In the genomic region with DNA sequence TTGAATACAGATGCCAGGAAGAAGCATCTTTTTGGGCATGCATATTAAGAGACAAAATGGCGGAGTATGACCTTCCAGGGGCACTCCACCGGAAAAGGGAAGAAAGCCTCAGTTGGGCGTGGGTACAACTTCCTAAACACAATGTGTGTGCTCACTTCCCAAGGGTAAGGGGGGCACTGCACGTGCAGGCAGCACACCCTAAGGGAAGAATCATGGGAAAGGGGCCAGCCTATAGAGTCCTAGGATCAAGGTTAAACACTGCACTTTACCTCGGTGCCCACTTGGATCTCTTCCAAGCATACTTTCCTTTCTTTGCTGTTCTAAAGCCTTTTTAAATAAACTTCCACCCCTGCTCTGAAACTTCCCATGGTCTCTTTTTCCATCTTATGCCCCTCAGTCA, we compare ENCODE assay signal across 21 cellular contexts. TPM values are rescaled to one million over a fixed set of nuclear protein-coding genes. Genes with fewer than 3 reads are reported as not detected.
DNase-seq lines count a peak whose midpoint lies in the region; ATAC-seq, FAIRE-seq and TF ChIP-seq lines count a peak whose summit lies in the region.
"Had no signal": no experiment of that assay in that cellular context is flagged by ENCODE, and none has a peak within 500 bp of the region (broad histone marks: within the 10 kb centered on the region; RNA-seq: fewer than 3 reads in every experiment).

No MANE protein-coding gene starts in this region.

- H3K27me3 Mint-ChIP-seq in activated T-helper 17 cell treated with anti-CD3 and anti-CD28 coated beads, Interleukin-2, amount 50 U/mL, for 72 hours, result peaks cover 22% of the 10 kb centered on the region
- H3K27me3 Mint-ChIP-seq in activated T-cell treated with anti-CD3 and anti-CD28 coated beads, Interleukin-2, amount 50 U/mL, for 72 hours (ENCODE audit: low read depth), result no peaks in the 10 kb centered on the region

- no peak overlapping the region for H3K4me2 ChIP-seq in HepG2 (ENCODE audit: low read depth, low read length)
- H3K4me2 ChIP-seq: A549 had no signal

- peak overlapping the region; percentile 46 for H3K27ac Mint-ChIP-seq in activated T-helper 17 cell treated with anti-CD3 and anti-CD28 coated beads, Interleukin-2, amount 50 U/mL, for 72 hours
- no peak overlapping the region for H3K27ac Mint-ChIP-seq in activated T-cell treated with anti-CD3 and anti-CD28 coated beads, Interleukin-2, amount 50 U/mL, for 72 hours
- H3K27ac Mint-ChIP-seq: CD4-positive, alpha-beta T cell; CD8-positive, alpha-beta T cell had no signal

- H2AFZ ChIP-seq in HepG2 (ENCODE audit: low read length), result no peak overlapping the region

- H3K36me3 ChIP-seq in HepG2 (replicated peaks in 1 of 2; ENCODE audit: control insufficient read depth in 1 of 2, insufficient read depth in 2 of 2, low read length in 2 of 2), result no peaks in the 10 kb centered on the region
- no peaks in the 10 kb centered on the region for H3K36me3 ChIP-seq in right lobe of liver
- no peaks in the 10 kb centered on the region for H3K36me3 ChIP-seq in WERI-Rb-1
- H3K36me3 ChIP-seq: BE2C had no signal

- H3K27ac ChIP-seq in HepG2 (ENCODE audit: extremely low read length, insufficient read depth, low read length) (no peak overlapping the region), right lobe of liver (no peak overlapping the region), WERI-Rb-1 (no peak overlapping the region)
- H3K27ac ChIP-seq: 22Rv1; A549; BLaER1 treated with 17β-estradiol and CSF1 and Interleukin-3, amounts not matched to agents 10 nM and 100 nM; C4-2B had no signal

- H3K4me3 Mint-ChIP-seq in activated T-helper 17 cell treated with anti-CD3 and anti-CD28 coated beads, Interleukin-2, amount 50 U/mL, for 72 hours, result no peak overlapping the region
- H3K4me3 Mint-ChIP-seq in activated T-cell treated with anti-CD3 and anti-CD28 coated beads, Interleukin-2, amount 50 U/mL, for 72 hours, result no peak overlapping the region
- H3K4me3 Mint-ChIP-seq: CD4-positive, alpha-beta T cell; CD8-positive, alpha-beta T cell had no signal

- TF ChIP-seq POLR2A in HepG2 (IDR thresholded peaks at IDR 0.05; ENCODE audit: insufficient read depth in 1 of 2, low read depth in 2 of 2, low read length in 2 of 2), result no peak
- TF ChIP-seq POLR2A in right lobe of liver (IDR thresholded peaks at IDR 0.05), result no peak

- intact Hi-C loops in HepG2 (cut with micrococcal nuclease; ENCODE audit: unreplicated experiment), result no loop called here
- intact Hi-C loops in right lobe of liver (cut with DNase I), result no loop called here

- no peak for TF ChIP-seq CTCF in HepG2 (CRISPR knock-in tag; IDR thresholded peaks at IDR 0.05)
- no peak for TF ChIP-seq CTCF in right lobe of liver (IDR thresholded peaks at IDR 0.05)
- no peak for TF ChIP-seq CTCF in WERI-Rb-1 (IDR thresholded peaks at IDR 0.05; ENCODE audit: low read depth, low read length)

- H3K4me1 Mint-ChIP-seq in activated T-helper 17 cell treated with anti-CD3 and anti-CD28 coated beads, Interleukin-2, amount 50 U/mL, for 72 hours, result no peaks in the 10 kb centered on the region
- no peaks in the 10 kb centered on the region for H3K4me1 Mint-ChIP-seq in activated T-cell treated with anti-CD3 and anti-CD28 coated beads, Interleukin-2, amount 50 U/mL, for 72 hours (ENCODE audit: low read depth)

- H3K27me3 ChIP-seq in HepG2 (ENCODE audit: control insufficient read depth in 1 of 2, insufficient read depth in 2 of 2, low read length in 2 of 2) (peaks cover 0 to 8% of the 10 kb centered on the region in 2 experiments; a peak in 2 of 5 replicates), right lobe of liver (no peaks in the 10 kb centered on the region), WERI-Rb-1 (ENCODE audit: insufficient read depth, low read depth, severe bottlenecking) (no peaks in the 10 kb centered on the region)
- H3K27me3 ChIP-seq: BLaER1 treated with 17β-estradiol and CSF1 and Interleukin-3, amounts not matched to agents 10 nM and 100 nM had no signal

- ATAC-seq in HepG2, result peak; percentile 24
- ATAC-seq in right lobe of liver, result no peak
- no peak for ATAC-seq in activated T-helper 17 cell treated with anti-CD3 and anti-CD28 coated beads, Interleukin-2, amount 50 U/mL, for 72 hours (replicated peaks)
- no peak for ATAC-seq in activated T-cell treated with anti-CD3 and anti-CD28 coated beads, Interleukin-2, amount 50 U/mL, for 72 hours (replicated peaks in 1 of 2)
- ATAC-seq: CD8-positive, alpha-beta T cell had no signal

- POLR2A ChIA-PET in HepG2 (lab: Yijun Ruan, JAX), result no interaction called here

- no peaks in the 10 kb centered on the region for H3K36me3 Mint-ChIP-seq in activated T-helper 17 cell treated with anti-CD3 and anti-CD28 coated beads, Interleukin-2, amount 50 U/mL, for 72 hours (ENCODE audit: low read depth)
- H3K36me3 Mint-ChIP-seq in activated T-cell treated with anti-CD3 and anti-CD28 coated beads, Interleukin-2, amount 50 U/mL, for 72 hours (ENCODE audit: insufficient read depth in 2 of 2), result peaks cover 3 to 9% of the 10 kb centered on the region in 2 donors
- H3K36me3 Mint-ChIP-seq: CD8-positive, alpha-beta T cell had no signal

- no peaks in the 10 kb centered on the region for H3K79me2 ChIP-seq in HepG2 (ENCODE audit: insufficient read depth, low read length)

- no TSS peak for BruUV-seq in HepG2 (replicated peaks; lab: Mats Ljungman, UMichigan)

- WGBS in HepG2 (ENCODE audit: low lambda C conversion rate), result 43% methylated on average over 5 of the region's 5 CpGs
- WGBS in right lobe of liver (ENCODE audit: insufficient coverage, low coverage, low lambda C conversion rate, missing lambda C conversion rate), result 47% methylated on average over 3 of the region's 5 CpGs

- no peak overlapping the region for H3K9ac ChIP-seq in HepG2 (ENCODE audit: insufficient read depth, low read depth, low read length)
- H3K9ac ChIP-seq: BLaER1 treated with 17β-estradiol and CSF1 and Interleukin-3, amounts not matched to agents 10 nM and 100 nM had no signal

- H3K4me3 ChIP-seq in HepG2 (replicated peaks in 1 of 3; ENCODE audit: insufficient read depth in 1 of 3, low read depth in 2 of 3, low read length in 3 of 3), result no peak overlapping the region
- H3K4me3 ChIP-seq in right lobe of liver, result no peak overlapping the region
- H3K4me3 ChIP-seq in WERI-Rb-1 (ENCODE audit: low read depth, low read length), result no peak overlapping the region
- H3K4me3 ChIP-seq: A549; BLaER1 treated with 17β-estradiol and CSF1 and Interleukin-3, amounts not matched to agents 10 nM and 100 nM had no signal

- in situ Hi-C loops in HepG2 (cut with HindIII; ENCODE audit: extremely low pct_ligation_motif_present, low pct_unique_long_range_greater_than_20kb), result no loop called here

- TF ChIP-seq EP300 in HepG2 (IDR thresholded peaks at IDR 0.05; ENCODE audit: low read depth in 2 of 2, low read length in 2 of 2) (no peak), HepG2 (CRISPR knock-in tag; IDR thresholded peaks at IDR 0.05; ENCODE audit: borderline replicate concordance) (no peak)

- CTCF ChIA-PET in HepG2 (lab: Yijun Ruan, JAX; ENCODE audit: low intra/inter-chr PET ratio, low total read pairs), result no interaction called here

- peaks cover 9% of the 10 kb centered on the region for H3K4me1 ChIP-seq in HepG2 (ENCODE audit: insufficient read depth, low read length)
- no peaks in the 10 kb centered on the region for H3K4me1 ChIP-seq in right lobe of liver
- H3K4me1 ChIP-seq: A549, BE2C, Caco-2 had no signal

- H4K20me1 ChIP-seq in HepG2 (ENCODE audit: insufficient read depth, low read length), result no peaks in the 10 kb centered on the region
- H4K20me1 ChIP-seq: BLaER1 treated with 17β-estradiol and CSF1 and Interleukin-3, amounts not matched to agents 10 nM and 100 nM had no signal

- peaks cover 8% of the 10 kb centered on the region for H3K9me3 Mint-ChIP-seq in activated T-helper 17 cell treated with anti-CD3 and anti-CD28 coated beads, Interleukin-2, amount 50 U/mL, for 72 hours
- H3K9me3 Mint-ChIP-seq in activated T-cell treated with anti-CD3 and anti-CD28 coated beads, Interleukin-2, amount 50 U/mL, for 72 hours, result peaks cover 4 to 12% of the 10 kb centered on the region in 2 donors
- H3K9me3 Mint-ChIP-seq: CD4-positive, alpha-beta T cell had no signal

- no peak for TF ChIP-seq RAD21 in HepG2 (CRISPR knock-in tag; IDR thresholded peaks at IDR 0.05)

- DNase-seq in HepG2 (ENCODE audit: low spot score) (no peak), right lobe of liver (no peak), WERI-Rb-1 (no peak)
- DNase-seq in activated T-cell treated with anti-CD3 and anti-CD28 coated beads, Interleukin-2, amount 50 U/mL, for 72 hours, result no peak
- DNase-seq: BE2C; Caco-2; Calu3; CD4-positive, alpha-beta T cell; CD8-positive, alpha-beta T cell; DMS79 treated with DMSO at 0.1 percent for 48 hours; GF-D8 had no signal

- H3K9me3 ChIP-seq in HepG2 (ENCODE audit: low read length) (no peaks in the 10 kb centered on the region), right lobe of liver (no peaks in the 10 kb centered on the region), WERI-Rb-1 (ENCODE audit: severe bottlenecking) (no peaks in the 10 kb centered on the region)
- H3K9me3 ChIP-seq: A549, BE2C had no signal

- no peak for FAIRE-seq in HepG2 (lab: Jason Lieb, UNC)
- FAIRE-seq: A549, D721Med, G401.6, GM12891, GM19239 had no signal

RNA-seq across cellular contexts. Expression of a gene that starts 14.8 kb away (rescaled TPM):
- total RNA-seq in HepG2 (2016; rRNA removed; fragmentation: Illumina TruSeq; extraction: Trizol) (not detected in 2 replicates), right lobe of liver (not detected)
- not detected in 2 replicates for total RNA-seq in HepG2 (2016; cell fraction: cytosol; rRNA removed; fragmentation: Illumina TruSeq; extraction: Trizol; ENCODE audit: low read depth)
- total RNA-seq in HepG2 (2016; cell fraction: insoluble cytoplasmic fraction; rRNA removed; fragmentation: Illumina TruSeq; extraction: Trizol), result not detected in 2 replicates
- total RNA-seq in HepG2 (2016; cell fraction: membrane; rRNA removed; fragmentation: Illumina TruSeq; extraction: Trizol), result not detected in 2 replicates
- not detected in 2 replicates for total RNA-seq in HepG2 (2016; cell fraction: nucleus; rRNA removed; fragmentation: Illumina TruSeq; extraction: Trizol)
- not detected in 2 replicates for polyA plus RNA-seq in HepG2 (2011; rRNA removed)
- not detected in 2 replicates for polyA plus RNA-seq in HepG2 (2011; cell fraction: cytosol; rRNA removed)
- not detected in 2 replicates for polyA plus RNA-seq in HepG2 (2011; cell fraction: nucleus; rRNA removed)
- not detected in 2 replicates for polyA plus RNA-seq in HepG2 (2012)
- not detected in 2 replicates for polyA plus RNA-seq in HepG2 (2016; cell fraction: cytosol; fragmentation: Illumina TruSeq; extraction: Trizol; ENCODE audit: low read depth)
- polyA plus RNA-seq in HepG2 (2016; cell fraction: insoluble cytoplasmic fraction; fragmentation: Illumina TruSeq; extraction: Trizol; ENCODE audit: low read depth), result not detected in 2 replicates
- polyA plus RNA-seq in HepG2 (2016; cell fraction: membrane; fragmentation: Illumina TruSeq; extraction: Trizol; ENCODE audit: low read depth), result not detected in 2 replicates
- polyA plus RNA-seq in HepG2 (2016; cell fraction: nucleus; fragmentation: Illumina TruSeq; extraction: Trizol; ENCODE audit: insufficient read depth, low read depth), result not detected in 2 replicates
- polyA minus RNA-seq in HepG2 (2011; rRNA and poly(A)+ RNA removed; ENCODE audit: low replicate concordance), result not detected in 2 replicates
- not detected in 2 replicates for polyA minus RNA-seq in HepG2 (2011; cell fraction: cytosol; rRNA and poly(A)+ RNA removed)
- not detected in 2 replicates for polyA minus RNA-seq in HepG2 (2011; cell fraction: nucleus; rRNA and poly(A)+ RNA removed)
- total RNA-seq in activated T-helper 17 cell treated with anti-CD3 and anti-CD28 coated beads, Interleukin-2, amount 50 U/mL, for 72 hours, result not detected
- total RNA-seq in activated T-cell treated with anti-CD3 and anti-CD28 coated beads, Interleukin-2, amount 50 U/mL, for 72 hours, result not detected
- total RNA-seq: A172; Calu3; CD4-positive, alpha-beta T cell; CD8-positive, alpha-beta T cell had no signal
- polyA plus RNA-seq: A549 had no signal

RNA-seq across cellular contexts. Expression of a gene that starts 31.3 kb away (rescaled TPM):
- total RNA-seq in HepG2 (2016; rRNA removed; fragmentation: Illumina TruSeq; extraction: Trizol), result 16.1 and 22.8 TPM in 2 replicates
- total RNA-seq in HepG2 (2016; cell fraction: cytosol; rRNA removed; fragmentation: Illumina TruSeq; extraction: Trizol; ENCODE audit: low read depth), result 1.9 and 2.6 TPM in 2 replicates
- total RNA-seq in HepG2 (2016; cell fraction: insoluble cytoplasmic fraction; rRNA removed; fragmentation: Illumina TruSeq; extraction: Trizol), result 13.5 and 23.6 TPM in 2 replicates
- total RNA-seq in HepG2 (2016; cell fraction: membrane; rRNA removed; fragmentation: Illumina TruSeq; extraction: Trizol), result 5.5 and 6.1 TPM in 2 replicates
- total RNA-seq in HepG2 (2016; cell fraction: nucleus; rRNA removed; fragmentation: Illumina TruSeq; extraction: Trizol), result 15.3 and 18.4 TPM in 2 replicates
- 47.5 and 48.1 TPM in 2 replicates for polyA plus RNA-seq in HepG2 (2011; rRNA removed)
- 40.5 and 42.2 TPM in 2 replicates for polyA plus RNA-seq in HepG2 (2011; cell fraction: cytosol; rRNA removed)
- 28.4 and 31.8 TPM in 2 replicates for polyA plus RNA-seq in HepG2 (2011; cell fraction: nucleus; rRNA removed)
- polyA plus RNA-seq in HepG2 (2012), result 28.4 and 31.9 TPM in 2 replicates
- 4.3 and 5.4 TPM in 2 replicates for polyA plus RNA-seq in HepG2 (2016; cell fraction: cytosol; fragmentation: Illumina TruSeq; extraction: Trizol; ENCODE audit: low read depth)
- 31.7 and 36.0 TPM in 2 replicates for polyA plus RNA-seq in HepG2 (2016; cell fraction: insoluble cytoplasmic fraction; fragmentation: Illumina TruSeq; extraction: Trizol; ENCODE audit: low read depth)
- 10.4 and 12.8 TPM in 2 replicates for polyA plus RNA-seq in HepG2 (2016; cell fraction: membrane; fragmentation: Illumina TruSeq; extraction: Trizol; ENCODE audit: low read depth)
- polyA plus RNA-seq in HepG2 (2016; cell fraction: nucleus; fragmentation: Illumina TruSeq; extraction: Trizol; ENCODE audit: insufficient read depth, low read depth), result 27.4 and 28.0 TPM in 2 replicates
- polyA minus RNA-seq in HepG2 (2011; rRNA and poly(A)+ RNA removed; ENCODE audit: low replicate concordance), result 45.6 and 63.5 TPM in 2 replicates
- polyA minus RNA-seq in HepG2 (2011; cell fraction: cytosol; rRNA and poly(A)+ RNA removed), result 14.6 and 19.0 TPM in 2 replicates
- 26.9 and 36.6 TPM in 2 replicates for polyA minus RNA-seq in HepG2 (2011; cell fraction: nucleus; rRNA and poly(A)+ RNA removed)
- 10 to 100 TPM; 12.7 to 38.1 (median 18.5) TPM for total RNA-seq in right lobe of liver
- total RNA-seq in activated T-helper 17 cell treated with anti-CD3 and anti-CD28 coated beads, Interleukin-2, amount 50 U/mL, for 72 hours, result 10 to 100 TPM; 11.2 to 31.0 TPM
- 10 to 100 TPM; 18.8 to 21.9 TPM for total RNA-seq in activated T-cell treated with anti-CD3 and anti-CD28 coated beads, Interleukin-2, amount 50 U/mL, for 72 hours

RNA-seq across cellular contexts. Expression of a gene that starts 40.3 kb away (rescaled TPM):
- total RNA-seq in HepG2 (2016; rRNA removed; fragmentation: Illumina TruSeq; extraction: Trizol) (385 and 558 TPM in 2 replicates), right lobe of liver (100 to 1,000 TPM; 107 to 249 (median 133) TPM)
- 148 and 149 TPM in 2 replicates for total RNA-seq in HepG2 (2016; cell fraction: cytosol; rRNA removed; fragmentation: Illumina TruSeq; extraction: Trizol; ENCODE audit: low read depth)
- total RNA-seq in HepG2 (2016; cell fraction: insoluble cytoplasmic fraction; rRNA removed; fragmentation: Illumina TruSeq; extraction: Trizol), result 449 and 577 TPM in 2 replicates
- 133 and 150 TPM in 2 replicates for total RNA-seq in HepG2 (2016; cell fraction: membrane; rRNA removed; fragmentation: Illumina TruSeq; extraction: Trizol)
- total RNA-seq in HepG2 (2016; cell fraction: nucleus; rRNA removed; fragmentation: Illumina TruSeq; extraction: Trizol), result 382 and 439 TPM in 2 replicates
- polyA plus RNA-seq in HepG2 (2011; rRNA removed), result 508 and 626 TPM in 2 replicates
- polyA plus RNA-seq in HepG2 (2011; cell fraction: cytosol; rRNA removed), result 1,110 and 1,232 TPM in 2 replicates
- polyA plus RNA-seq in HepG2 (2011; cell fraction: nucleus; rRNA removed), result 187 and 222 TPM in 2 replicates
- polyA plus RNA-seq in HepG2 (2012), result 327 and 493 TPM in 2 replicates
- polyA plus RNA-seq in HepG2 (2016; cell fraction: cytosol; fragmentation: Illumina TruSeq; extraction: Trizol; ENCODE audit: low read depth), result 141 and 152 TPM in 2 replicates
- polyA plus RNA-seq in HepG2 (2016; cell fraction: insoluble cytoplasmic fraction; fragmentation: Illumina TruSeq; extraction: Trizol; ENCODE audit: low read depth), result 395 and 434 TPM in 2 replicates
- polyA plus RNA-seq in HepG2 (2016; cell fraction: membrane; fragmentation: Illumina TruSeq; extraction: Trizol; ENCODE audit: low read depth), result 122 and 125 TPM in 2 replicates
- polyA plus RNA-seq in HepG2 (2016; cell fraction: nucleus; fragmentation: Illumina TruSeq; extraction: Trizol; ENCODE audit: insufficient read depth, low read depth), result 602 and 624 TPM in 2 replicates
- 261 and 460 TPM in 2 replicates for polyA minus RNA-seq in HepG2 (2011; rRNA and poly(A)+ RNA removed; ENCODE audit: low replicate concordance)
- polyA minus RNA-seq in HepG2 (2011; cell fraction: cytosol; rRNA and poly(A)+ RNA removed), result 132 TPM in 2 replicates
- polyA minus RNA-seq in HepG2 (2011; cell fraction: nucleus; rRNA and poly(A)+ RNA removed), result 79.2 and 94.7 TPM in 2 replicates
- 100 to 1,000 TPM; 218 to 229 TPM for total RNA-seq in activated T-helper 17 cell treated with anti-CD3 and anti-CD28 coated beads, Interleukin-2, amount 50 U/mL, for 72 hours
- total RNA-seq in activated T-cell treated with anti-CD3 and anti-CD28 coated beads, Interleukin-2, amount 50 U/mL, for 72 hours, result 100 to 1,000 TPM; 165 to 188 TPM
